In genomic region chr19:44759083-44759804, GRCh38 we compare ENCODE assay signal across 18 cellular contexts. TPM values are rescaled to one million over a fixed set of nuclear protein-coding genes. Genes with fewer than 3 reads are reported as not detected.
DNase-seq lines count a peak whose midpoint lies in the region; ATAC-seq, FAIRE-seq and TF ChIP-seq lines count a peak whose summit lies in the region.
"Had no signal": no experiment of that assay in that cellular context is flagged by ENCODE, and none has a peak within 500 bp of the region (broad histone marks: within the 10 kb centered on the region; RNA-seq: fewer than 3 reads in every experiment).

No MANE protein-coding gene starts in this region.

- intact Hi-C loops in CD4-positive, alpha-beta T cell (cut with DNase I, micrococcal nuclease) = no loop called here
- intact Hi-C loops in IMR-90 (cut with micrococcal nuclease) (loop anchor here (5.0 kb wide), 1 partner anchor 37 kb away; no protein-coding TSS in a partner anchor), gastrocnemius medialis (cut with DNase I; ENCODE audit: low total_unique reads) (no loop called here)

- no peak for TF ChIP-seq POLR2A in IMR-90 (IDR thresholded peaks at IDR 0.05; ENCODE audit: low read depth, low read length)
- no peak for TF ChIP-seq POLR2A in H1 (IDR thresholded peaks at IDR 0.05; ENCODE audit: control extremely low read depth in 1 of 2, low read depth in 2 of 2, low read length in 2 of 2)
- TF ChIP-seq POLR2A in gastrocnemius medialis (IDR thresholded peaks at IDR 0.05) = no peak

- no peak for TF ChIP-seq EP300 in H1 (IDR thresholded peaks at IDR 0.05; ENCODE audit: borderline replicate concordance in 1 of 2, low read depth in 2 of 2, low read length in 2 of 2)

- H2BK12ac ChIP-seq in H1 (ENCODE audit: low read depth, low read length) = peak overlapping the region; percentile 68; the same call in 1 of the 2 replicates

- H3K18ac ChIP-seq in IMR-90 (ENCODE audit: low read depth, low read length) = no peak overlapping the region
- no peak overlapping the region for H3K18ac ChIP-seq in H1 (ENCODE audit: extremely low read depth, low read length)

- H2AK9ac ChIP-seq in IMR-90 (replicated peaks; ENCODE audit: low read depth, low read length, poor library complexity) = no peak overlapping the region

- H3K4me1 Mint-ChIP-seq in CD4-positive, alpha-beta T cell (ENCODE audit: low read depth) = peaks cover 50% of the 10 kb centered on the region

- CTCF ChIA-PET in CD4-positive, alpha-beta T cell (lab: Charles Lee) = no interaction called here
- CTCF ChIA-PET in IMR-90 (lab: Yijun Ruan, JAX) = no interaction called here
- CTCF ChIA-PET in H1 (lab: Charles Lee; ENCODE audit: partially characterized antibody) = interaction anchor here (0.9 to 2.5 kb wide), 5 partner anchors 11 to 70 kb away, joined by 3 to 34 read pairs (median 4); no protein-coding TSS in a partner anchor

- no peak for DNase-seq in CD4-positive, alpha-beta T cell
- DNase-seq in IMR-90 (no peak), H1 (ENCODE audit: low read depth in 1 of 2, low spot score in 2 of 2) (no peak), gastrocnemius medialis (no peak), OCI-M1 (lab: John Stamatoyannopoulos, UW) (no peak), cortex of kidney (lab: John Stamatoyannopoulos, UW) (no peak)
- DNase-seq: activated gamma-delta T cell treated with Interleukin-2 at 50 U/mL for 16 hours; BE2C; hippocampal formation; NCI-H1694; NCI-H510A treated with DMSO at 0.1 percent for 48 hours; stimulated activated naive CD8-positive, alpha-beta T cell treated with anti-CD3 and anti-CD28 coated beads, Interleukin-15, amount 100 ng/mL, for 72 hours had no signal

- ATAC-seq in CD4-positive, alpha-beta T cell (ENCODE audit: poor library complexity) = no peak
- ATAC-seq in IMR-90 (ENCODE audit: low read depth) (no peak), gastrocnemius medialis (no peak), GM18520 (IDR thresholded peaks at IDR 0.05; ENCODE audit: unreplicated experiment) (no peak)
- ATAC-seq: mucosa of descending colon; stimulated activated naive CD8-positive, alpha-beta T cell treated with anti-CD3 and anti-CD28 coated beads, Interleukin-15, amount 100 ng/mL, for 72 hours had no signal

- H2BK20ac ChIP-seq in IMR-90 (ENCODE audit: low read depth, low read length) (no peak overlapping the region), H1 (ENCODE audit: low read length) (no peak overlapping the region)

- WGBS in IMR-90 (ENCODE audit: extremely low coverage in 2 of 2, insufficient read length in 1 of 2), 2 experiments = 87% methylated on average over 3 of the region's 10 CpGs; no CpG with 5 or more reads in 1 of the 2 experiments
- 81% methylated on average over 3 of the region's 10 CpGs; no CpG with 5 or more reads in 1 of the 2 experiments for WGBS in H1 (ENCODE audit: extremely low coverage in 1 of 2, insufficient coverage in 1 of 2, insufficient read length in 1 of 2, insufficient replicate concordance in 2 of 2, low coverage in 1 of 2, low lambda C conversion rate in 2 of 2, missing lambda C conversion rate in 1 of 2), 2 experiments

- H3K14ac ChIP-seq in IMR-90 (replicated peaks; ENCODE audit: low read depth, low read length) = no peak overlapping the region
- no peak overlapping the region for H3K14ac ChIP-seq in H1 (ENCODE audit: insufficient read length)

- TSS peak; percentile 73 for BruUV-seq in IMR-90 (replicated peaks; lab: Mats Ljungman, UMichigan)

- peaks cover 43% of the 10 kb centered on the region for H3K36me3 Mint-ChIP-seq in CD4-positive, alpha-beta T cell (ENCODE audit: low read depth)

- dilution Hi-C loops in IMR-90 (cut with HindIII; ENCODE audit: low sequenced_read_pairs, unreplicated experiment) = no loop called here

- no peak overlapping the region for H3K27ac ChIP-seq in CD4-positive, alpha-beta T cell (ENCODE audit: low read depth, low read length)
- no peak overlapping the region for H3K27ac ChIP-seq in IMR-90 (ENCODE audit: insufficient read depth, low read length)
- no peak overlapping the region for H3K27ac ChIP-seq in H1 (ENCODE audit: low read depth, low read length)
- peak overlapping the region; percentile 86 to 96 (median 92) for H3K27ac ChIP-seq in gastrocnemius medialis

- H2BK120ac ChIP-seq in IMR-90 (ENCODE audit: low read depth, low read length) (no peak overlapping the region), H1 (replicated peaks; ENCODE audit: low read depth, low read length) (no peak overlapping the region)

- H3K27ac Mint-ChIP-seq in CD4-positive, alpha-beta T cell = peak overlapping the region; percentile 60

- H3K4ac ChIP-seq in IMR-90 (ENCODE audit: low read depth, low read length) (no peak overlapping the region), H1 (replicated peaks; ENCODE audit: insufficient read length, low read depth, low read length) (no peak overlapping the region)

- H2AK5ac ChIP-seq in IMR-90 (ENCODE audit: low read depth, low read length) (no peak overlapping the region), H1 (ENCODE audit: low read depth, low read length) (no peak overlapping the region)

- H4K5ac ChIP-seq in IMR-90 (ENCODE audit: low read depth, low read length) (no peak overlapping the region), H1 (ENCODE audit: insufficient read length, low read depth, low read length) (no peak overlapping the region)

- H4K20me1 ChIP-seq in IMR-90 (ENCODE audit: insufficient read depth, low read length) (peaks cover 10% of the 10 kb centered on the region; the same call in 1 of the 2 replicates), H1 (replicated peaks in 1 of 2; ENCODE audit: control insufficient read depth in 1 of 2, insufficient read depth in 2 of 2, low read length in 2 of 2) (peaks cover 0 to 6% of the 10 kb centered on the region in 2 experiments)

- no peaks in the 10 kb centered on the region for H3K27me3 ChIP-seq in CD4-positive, alpha-beta T cell (ENCODE audit: control insufficient read depth, insufficient read depth, low read length)
- H3K27me3 ChIP-seq in IMR-90 (ENCODE audit: control insufficient read depth, insufficient read depth, low read length) (no peaks in the 10 kb centered on the region), H1 (replicated peaks in 1 of 4; ENCODE audit: control insufficient read depth in 3 of 4, extremely low read depth in 1 of 4, insufficient read depth in 3 of 4, low read length in 3 of 4) (peaks cover 26 to 38% (median 36%) of the 10 kb centered on the region in 4 experiments), gastrocnemius medialis (no peaks in the 10 kb centered on the region)
- H3K27me3 ChIP-seq: BE2C had no signal

- no peaks in the 10 kb centered on the region for H3K79me2 ChIP-seq in H1 (ENCODE audit: control insufficient read depth in 1 of 2, insufficient read depth in 2 of 2, low read length in 2 of 2)

- H3K36me3 ChIP-seq in IMR-90 (ENCODE audit: control insufficient read depth, insufficient read depth, low read length) (peaks cover 49% of the 10 kb centered on the region), H1 (ENCODE audit: control insufficient read depth in 2 of 4, insufficient read depth in 4 of 4, low read length in 3 of 4) (no peaks in the 10 kb centered on the region), gastrocnemius medialis (peaks cover 0 to 25% of the 10 kb centered on the region in 2 donors)
- H3K36me3 ChIP-seq: BE2C had no signal

- H3K23ac ChIP-seq in IMR-90 (ENCODE audit: low read depth, low read length) = no peak overlapping the region
- H3K23ac ChIP-seq in H1 (ENCODE audit: insufficient read length) = no peak overlapping the region

- H4K8ac ChIP-seq in IMR-90 (ENCODE audit: low read depth in 2 of 2, low read length in 2 of 2) = no peak overlapping the region
- H4K8ac ChIP-seq in H1 (ENCODE audit: extremely low read depth, insufficient read depth, low read length) = no peak overlapping the region

- no peak overlapping the region for H3K4me3 Mint-ChIP-seq in CD4-positive, alpha-beta T cell

- in situ Hi-C loops in IMR-90 (cut with MboI; ENCODE audit: low sequenced_read_pairs) = no loop called here
- in situ Hi-C loops in gastrocnemius medialis (cut with MboI; ENCODE audit: low sequenced_read_pairs in 4 of 4) = no loop called here

- H3K4me2 ChIP-seq in IMR-90 (ENCODE audit: low read depth, low read length) (no peak overlapping the region), H1 (ENCODE audit: insufficient read depth in 1 of 2, low read depth in 2 of 2, low read length in 2 of 2) (no peak overlapping the region; a peak in 1 of 4 replicates)

- no peak for FAIRE-seq in H1 (lab: Jason Lieb, UNC)
- FAIRE-seq: GM19239 had no signal

- no peak overlapping the region for H3K56ac ChIP-seq in IMR-90 (ENCODE audit: extremely low read depth, insufficient read depth, low read length)
- H3K56ac ChIP-seq in H1 (replicated peaks; ENCODE audit: insufficient read length, low read depth, low read length) = no peak overlapping the region

- no peak overlapping the region for H3K9ac ChIP-seq in IMR-90 (ENCODE audit: low read depth, low read length)
- H3K9ac ChIP-seq in H1 (replicated peaks in 1 of 4; ENCODE audit: extremely low read depth in 1 of 4, low read depth in 3 of 4, low read length in 3 of 4) = no peak overlapping the region; a peak in 1 of 7 replicates

- H3K79me1 ChIP-seq in IMR-90 (ENCODE audit: low read depth in 1 of 2, low read length in 2 of 2) (peaks cover 16 to 54% of the 10 kb centered on the region in 2 experiments), H1 (ENCODE audit: low read depth, low read length) (no peaks in the 10 kb centered on the region)

- H4K91ac ChIP-seq in IMR-90 (ENCODE audit: insufficient read depth, low read depth, low read length) (no peak overlapping the region), H1 (replicated peaks; ENCODE audit: insufficient read length, low read length) (no peak overlapping the region)

- POLR2A ChIA-PET in CD4-positive, alpha-beta T cell (lab: Charles Lee) = no interaction called here
- POLR2A ChIA-PET in IMR-90 (lab: Charles Lee; ENCODE audit: unreplicated experiment) (no interaction called here), H1 (lab: Charles Lee; ENCODE audit: partially characterized antibody) (interaction anchor here (1.3 to 2.5 kb wide), 4 partner anchors 11 to 77 kb away, joined by 3 to 7 read pairs (median 6); no protein-coding TSS in a partner anchor)

- no peak overlapping the region for H3K4me3 ChIP-seq in IMR-90 (ENCODE audit: insufficient read depth, low read depth, low read length)
- H3K4me3 ChIP-seq in H1 (ENCODE audit: extremely low read depth in 1 of 4, insufficient read depth in 2 of 4, low read depth in 3 of 4, low read length in 4 of 4) = no peak overlapping the region
- H3K4me3 ChIP-seq in gastrocnemius medialis = no peak overlapping the region
- H3K4me3 ChIP-seq: mucosa of descending colon had no signal

- H2BK5ac ChIP-seq in IMR-90 (ENCODE audit: low read depth, low read length, poor library complexity, severe bottlenecking) = no peak overlapping the region
- no peak overlapping the region for H2BK5ac ChIP-seq in H1 (ENCODE audit: low read depth, low read length)

- H2AFZ ChIP-seq in IMR-90 (replicated peaks; ENCODE audit: low read length, poor library complexity) = no peak overlapping the region
- H2AFZ ChIP-seq in H1 (ENCODE audit: low read length) = no peak overlapping the region

- H3K4me1 ChIP-seq in IMR-90 (ENCODE audit: control insufficient read depth, insufficient read depth, low read length) = peaks cover 43% of the 10 kb centered on the region
- H3K4me1 ChIP-seq in H1 (replicated peaks in 1 of 4; ENCODE audit: control insufficient read depth in 3 of 4, insufficient read depth in 4 of 4, low read length in 3 of 4) = peaks cover 10 to 30% (median 17%) of the 10 kb centered on the region in 4 experiments
- peaks cover 34 to 36% of the 10 kb centered on the region in 2 donors for H3K4me1 ChIP-seq in gastrocnemius medialis

- no peak for TF ChIP-seq RAD21 in IMR-90 (IDR thresholded peaks at IDR 0.05; ENCODE audit: low read length)
- TF ChIP-seq RAD21 in H1 (IDR thresholded peaks at IDR 0.05 in 1 of 2, conservative IDR thresholded peaks at IDR 0.05 in 1 of 2; ENCODE audit: low read depth in 2 of 2, low read length in 2 of 2) = no peak

- H3K23me2 ChIP-seq in H1 (ENCODE audit: low read depth, low read length) = peaks cover 18% of the 10 kb centered on the region

- TF ChIP-seq CTCF in CD4-positive, alpha-beta T cell (IDR thresholded peaks at IDR 0.05) = no peak
- TF ChIP-seq CTCF in IMR-90 (conservative IDR thresholded peaks at IDR 0.05; ENCODE audit: low read depth, low read length) (no peak), H1 (IDR thresholded peaks at IDR 0.05; ENCODE audit: control extremely low read depth in 1 of 3, insufficient read depth in 1 of 3, low read depth in 1 of 3, low read length in 3 of 3) (no peak), gastrocnemius medialis (IDR thresholded peaks at IDR 0.05 in 4 of 5, conservative IDR thresholded peaks at IDR 0.05 in 1 of 5) (no peak)

- H3K27me3 Mint-ChIP-seq in CD4-positive, alpha-beta T cell = no peaks in the 10 kb centered on the region
- H3K27me3 Mint-ChIP-seq: stimulated activated naive CD8-positive, alpha-beta T cell treated with anti-CD3 and anti-CD28 coated beads, Interleukin-15, amount 100 ng/mL, for 72 hours had no signal

- H2BK15ac ChIP-seq in IMR-90 (ENCODE audit: low read depth, low read length) = no peak overlapping the region
- H2BK15ac ChIP-seq in H1 (ENCODE audit: low read length) = no peak overlapping the region

- no peaks in the 10 kb centered on the region for H3K9me3 Mint-ChIP-seq in CD4-positive, alpha-beta T cell
- H3K9me3 Mint-ChIP-seq: stimulated activated naive CD8-positive, alpha-beta T cell treated with anti-CD3 and anti-CD28 coated beads, Interleukin-15, amount 100 ng/mL, for 72 hours had no signal

- H3K9me1 ChIP-seq in IMR-90 (ENCODE audit: insufficient read depth, low read length) = peaks cover 16% of the 10 kb centered on the region

- H3K9me3 ChIP-seq in CD4-positive, alpha-beta T cell (ENCODE audit: control insufficient read depth, low read length) = no peaks in the 10 kb centered on the region
- H3K9me3 ChIP-seq in IMR-90 (ENCODE audit: control insufficient read depth, insufficient read depth, low read length) (no peaks in the 10 kb centered on the region), H1 (ENCODE audit: insufficient read depth in 2 of 2, low read depth in 1 of 2, low read length in 1 of 2) (no peaks in the 10 kb centered on the region), gastrocnemius medialis (no peaks in the 10 kb centered on the region)
- H3K9me3 ChIP-seq: BE2C, mucosa of descending colon had no signal

RNA-seq across cellular contexts. Expression of gene BCL3, which starts 10.7 kb away (rescaled TPM):
- total RNA-seq in CD4-positive, alpha-beta T cell = 10 to 100 TPM; 90.9 to 97.1 TPM
- total RNA-seq in IMR-90 (2012; rRNA removed) (1.6 and 1.9 TPM in 2 replicates), gastrocnemius medialis (10 to 100 TPM in 1 of 4 donors, 1 to 10 TPM in 3; 7.2 to 15.7 (median 8.5) TPM)
- polyA plus RNA-seq in IMR-90 (2012; rRNA removed) (24.1 and 26.0 TPM in 2 replicates), H1 (2011; rRNA removed) (0.88 and 3.0 TPM in 2 replicates)
- polyA plus RNA-seq in IMR-90 (2012; cell fraction: cytosol; rRNA removed) = 26.7 and 52.5 TPM in 2 replicates
- 76.1 and 110 TPM in 2 replicates for polyA plus RNA-seq in IMR-90 (2012; cell fraction: nucleus; rRNA removed; ENCODE audit: low replicate concordance)
- total RNA-seq in H1 (2021; fragmentation: NEBNext Ultra II Directional; extraction: Animal tissue kit (Norgen Biotek cat#: 25700)) = 1.7 and 2.4 TPM in 2 replicates
- polyA plus RNA-seq in H1 (2011; cell fraction: cytosol; rRNA removed) = 1.5 TPM
- polyA plus RNA-seq in H1 (2011; cell fraction: nucleus; rRNA removed) = 2.2 TPM
- 1.7 to 3.7 TPM (median 2.5 TPM) in 4 replicates for polyA plus RNA-seq in H1 (2012, experiment 1 of 2)
- polyA plus RNA-seq in H1 (2012, experiment 2 of 2) = 2.0 TPM
- 2.5 TPM for polyA plus RNA-seq in H1 (2013, experiment 1 of 2)
- polyA plus RNA-seq in H1 (2013, experiment 2 of 2) = 3.0 TPM
- 0.24 and 0.28 TPM in 2 replicates for polyA minus RNA-seq in H1 (2011; rRNA and poly(A)+ RNA removed)
- 2.6 TPM for polyA minus RNA-seq in H1 (2011; cell fraction: cytosol; rRNA and poly(A)+ RNA removed)
- 1.2 TPM for polyA minus RNA-seq in H1 (2011; cell fraction: nucleus; rRNA and poly(A)+ RNA removed)

RNA-seq across cellular contexts. Expression of gene CBLC, which starts 18.4 kb away (rescaled TPM):
- not detected for total RNA-seq in CD4-positive, alpha-beta T cell
- total RNA-seq in IMR-90 (2012; rRNA removed) (not detected in 2 replicates), gastrocnemius medialis (under 1 TPM in 1 of 4 donors, not detected in 3; 0.49 TPM)
- polyA plus RNA-seq in IMR-90 (2012; rRNA removed) (not detected in 2 replicates), H1 (2011; rRNA removed) (35.7 and 53.4 TPM in 2 replicates)
- 0.02 TPM in 1 of 2 replicates, not detected in the other for polyA plus RNA-seq in IMR-90 (2012; cell fraction: cytosol; rRNA removed)
- 0.12 TPM in 1 of 2 replicates, not detected in the other for polyA plus RNA-seq in IMR-90 (2012; cell fraction: nucleus; rRNA removed; ENCODE audit: low replicate concordance)
- 17.4 and 19.2 TPM in 2 replicates for total RNA-seq in H1 (2021; fragmentation: NEBNext Ultra II Directional; extraction: Animal tissue kit (Norgen Biotek cat#: 25700))
- polyA plus RNA-seq in H1 (2011; cell fraction: cytosol; rRNA removed) = 29.6 TPM
- 73.8 TPM for polyA plus RNA-seq in H1 (2011; cell fraction: nucleus; rRNA removed)
- polyA plus RNA-seq in H1 (2012, experiment 1 of 2) = 10.4 to 27.8 TPM (median 20.4 TPM) in 4 replicates
- 14.5 TPM for polyA plus RNA-seq in H1 (2012, experiment 2 of 2)
- polyA plus RNA-seq in H1 (2013, experiment 1 of 2) = 15.0 TPM
- 13.7 TPM for polyA plus RNA-seq in H1 (2013, experiment 2 of 2)
- 20.2 and 26.7 TPM in 2 replicates for polyA minus RNA-seq in H1 (2011; rRNA and poly(A)+ RNA removed)
- 23.1 TPM for polyA minus RNA-seq in H1 (2011; cell fraction: cytosol; rRNA and poly(A)+ RNA removed)
- polyA minus RNA-seq in H1 (2011; cell fraction: nucleus; rRNA and poly(A)+ RNA removed) = 37.0 TPM
- total RNA-seq: HT1080, posterior vena cava, SK-MEL-5 had no signal

RNA-seq across cellular contexts. Expression of gene BCAM, which starts 49.7 kb away (rescaled TPM):
- not detected for total RNA-seq in CD4-positive, alpha-beta T cell
- total RNA-seq in IMR-90 (2012; rRNA removed) (2.3 and 2.8 TPM in 2 replicates), gastrocnemius medialis (10 to 100 TPM; 10.2 to 24.6 (median 23.6) TPM)
- polyA plus RNA-seq in IMR-90 (2012; rRNA removed) (27.5 and 35.7 TPM in 2 replicates), H1 (2011; rRNA removed) (32.5 and 84.3 TPM in 2 replicates)
- polyA plus RNA-seq in IMR-90 (2012; cell fraction: cytosol; rRNA removed) = 50.8 and 71.8 TPM in 2 replicates
- 52.3 and 108 TPM in 2 replicates for polyA plus RNA-seq in IMR-90 (2012; cell fraction: nucleus; rRNA removed; ENCODE audit: low replicate concordance)
- 81.4 and 83.0 TPM in 2 replicates for total RNA-seq in H1 (2021; fragmentation: NEBNext Ultra II Directional; extraction: Animal tissue kit (Norgen Biotek cat#: 25700))
- 29.6 TPM for polyA plus RNA-seq in H1 (2011; cell fraction: cytosol; rRNA removed)
- polyA plus RNA-seq in H1 (2011; cell fraction: nucleus; rRNA removed) = 172 TPM
- polyA plus RNA-seq in H1 (2012, experiment 1 of 2) = 73.9 to 108 TPM (median 100 TPM) in 4 replicates
- 60.5 TPM for polyA plus RNA-seq in H1 (2012, experiment 2 of 2)
- 107 TPM for polyA plus RNA-seq in H1 (2013, experiment 1 of 2)
- 98.4 TPM for polyA plus RNA-seq in H1 (2013, experiment 2 of 2)
- 12.6 and 16.0 TPM in 2 replicates for polyA minus RNA-seq in H1 (2011; rRNA and poly(A)+ RNA removed)
- 45.1 TPM for polyA minus RNA-seq in H1 (2011; cell fraction: cytosol; rRNA and poly(A)+ RNA removed)
- polyA minus RNA-seq in H1 (2011; cell fraction: nucleus; rRNA and poly(A)+ RNA removed) = 38.0 TPM

Comparison
In these comparisons a context has a peak if more than half of its experiments do, and no peak if none do; other contexts are left out.
1. H3K27ac ChIP-seq: peak in gastrocnemius medialis (4 of 4); none in CD4-positive, alpha-beta T cell (single experiment), IMR-90 (single experiment) and H1 (single experiment).
2. RNA of gene BCL3, which starts 10.7 kb away (total RNA-seq): 90.9 to 97.1 TPM in CD4-positive, alpha-beta T cell; 7.2 to 15.7 TPM in gastrocnemius medialis, 1.7 to 2.4 TPM in H1 and 1.6 to 1.9 TPM in IMR-90; every median in the first group is over 4 times any median in the second.
3. RNA of gene CBLC, which starts 18.4 kb away (total RNA-seq): 17.4 to 19.2 TPM in H1; not detected in CD4-positive, alpha-beta T cell, not detected in IMR-90 and 0.49 TPM in gastrocnemius medialis; every median in the first group is over 10 times any median in the second.